ENCODE assay signal across 21 cellular contexts in the genomic region with DNA sequence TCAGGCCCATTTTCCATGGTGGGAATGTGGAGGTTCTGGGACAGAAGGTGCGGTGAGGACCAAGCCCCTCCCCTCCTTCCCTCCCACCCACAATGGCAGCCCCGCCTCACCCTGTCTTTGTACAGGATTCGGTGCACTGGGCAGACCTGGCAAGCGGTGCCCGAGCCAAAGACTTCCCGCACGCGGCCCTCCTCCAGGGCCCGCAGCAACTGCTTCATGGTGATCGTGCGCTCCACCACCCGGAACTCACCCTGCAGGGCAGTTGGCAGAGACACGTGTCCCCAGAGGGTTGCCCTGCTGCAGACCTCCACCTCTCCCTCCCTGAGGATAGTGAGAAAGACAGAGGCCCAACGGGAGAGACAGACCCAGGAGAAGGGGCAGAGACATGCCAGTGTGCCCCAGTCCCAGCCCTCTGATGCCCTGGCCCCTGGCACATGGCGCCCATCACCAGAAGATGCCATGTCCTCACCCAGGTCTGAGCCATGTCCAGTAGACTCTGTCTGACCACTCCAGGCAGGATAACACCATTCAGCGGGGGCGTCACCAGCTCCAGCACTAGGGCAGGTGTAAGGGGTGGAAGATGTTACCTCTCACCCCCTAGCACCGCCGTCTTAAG. TPM values are rescaled to one million over a fixed set of nuclear protein-coding genes. Genes with fewer than 3 reads are reported as not detected.
DNase-seq lines count a peak whose midpoint lies in the region; ATAC-seq and TF ChIP-seq lines count a peak whose summit lies in the region.
"Had no signal": no experiment of that assay in that cellular context is flagged by ENCODE, and none has a peak within 500 bp of the region (broad histone marks: within the 10 kb centered on the region; RNA-seq: fewer than 3 reads in every experiment).

No MANE protein-coding gene starts in this region.

- no peak for DNase-seq in A673 (ENCODE audit: low spot score)
- DNase-seq in D341Med (ENCODE audit: low spot score) = no peak
- DNase-seq in cerebellar nuclear complex (lab: John Stamatoyannopoulos, UW) = no peak
- no peak for DNase-seq in neural progenitor cell (ENCODE audit: low spot score)
- DNase-seq: activated CD4-positive, alpha-beta memory T cell treated with anti-CD3 and anti-CD28 coated beads, Interleukin-2, amount 10 ng/mL, durations not matched to agents 7 days and 5 days; activated naive CD8-positive, alpha-beta T cell treated with anti-CD3 and anti-CD28 coated beads, Interleukin-2, amount 10 ng/mL, durations not matched to agents 7 days and 5 days; activated T-cell treated with anti-CD3 and anti-CD28 coated beads, Interleukin-2, amount 50 U/mL, for 72 hours; effector CD8-positive, alpha-beta T cell; NCI-H187; NK-92 treated with Interleukin-12 subunit alpha and Interleukin-12 subunit beta, amount 100 ng/mL, for 24 hours; stimulated activated CD4-positive, alpha-beta T cell treated with anti-CD3 and anti-CD28 coated beads, Interleukin-4, amount 100 ng/mL, for 1 hour; T-cell had no signal

- no peak for ATAC-seq in HG03432 (IDR thresholded peaks at IDR 0.05; ENCODE audit: unreplicated experiment)
- ATAC-seq: activated T-cell treated with anti-CD3 and anti-CD28 coated beads, Interleukin-2, amount 50 U/mL, for 72 hours; T-cell had no signal

- no TSS peak for BruUV-seq in A673 (replicated peaks; lab: Mats Ljungman, UMichigan)

- intact Hi-C loops in A673 (cut with micrococcal nuclease; ENCODE audit: unreplicated experiment) = loop anchor here (10.0 kb wide), 1 partner anchor 428 kb away; no protein-coding TSS in a partner anchor

- POLR2A ChIA-PET in A673 (lab: Charles Lee; ENCODE audit: low non-redundant PET) = no interaction called here

- TF ChIP-seq CTCF in A673 (conservative IDR thresholded peaks at IDR 0.05; ENCODE audit: low read depth, low read length) = no peak
- no peak for TF ChIP-seq CTCF in VCaP (conservative IDR thresholded peaks at IDR 0.05)
- TF ChIP-seq CTCF in neural progenitor cell (IDR thresholded peaks at IDR 0.05) = no peak

- peaks cover 2% of the 10 kb centered on the region for H3K27me3 Mint-ChIP-seq in neural progenitor cell (ENCODE audit: insufficient read depth, low read depth)
- H3K27me3 Mint-ChIP-seq: activated CD4-positive, alpha-beta memory T cell treated with anti-CD3 and anti-CD28 coated beads, Interleukin-2, amount 10 ng/mL, durations not matched to agents 7 days and 5 days; activated naive CD8-positive, alpha-beta T cell treated with anti-CD3 and anti-CD28 coated beads, Interleukin-2, amount 10 ng/mL, durations not matched to agents 7 days and 5 days; IgD-negative memory B cell; T-cell had no signal

- H3F3A ChIP-seq in neural progenitor cell (ENCODE audit: low read depth) = peaks cover 6% of the 10 kb centered on the region

- CTCF ChIA-PET in A673 (lab: Charles Lee) = interaction anchor here (1.3 to 3.0 kb wide), 3 partner anchors 46 to 197 kb away, joined by 4 to 32 read pairs (median 19); a partner anchor contains a TSS

- H4K20me1 ChIP-seq in neural progenitor cell (ENCODE audit: low read depth) = no peaks in the 10 kb centered on the region

- peaks cover 10% of the 10 kb centered on the region for H3K4me1 ChIP-seq in A673 (ENCODE audit: insufficient read depth, low read length, poor library complexity, severe bottlenecking)
- peaks cover 19% of the 10 kb centered on the region for H3K4me1 ChIP-seq in stomach smooth muscle (ENCODE audit: control insufficient read depth, insufficient read depth, low read length)
- H3K4me1 ChIP-seq in neural progenitor cell = peaks cover 8% of the 10 kb centered on the region

- H3K27ac Mint-ChIP-seq in neural progenitor cell = no peak overlapping the region
- H3K27ac Mint-ChIP-seq: activated CD4-positive, alpha-beta memory T cell treated with anti-CD3 and anti-CD28 coated beads, Interleukin-2, amount 10 ng/mL, durations not matched to agents 7 days and 5 days had no signal

- H3K4me3 Mint-ChIP-seq in neural progenitor cell = no peak overlapping the region
- H3K4me3 Mint-ChIP-seq: activated CD4-positive, alpha-beta memory T cell treated with anti-CD3 and anti-CD28 coated beads, Interleukin-2, amount 10 ng/mL, durations not matched to agents 7 days and 5 days; activated naive CD8-positive, alpha-beta T cell treated with anti-CD3 and anti-CD28 coated beads, Interleukin-2, amount 10 ng/mL, durations not matched to agents 7 days and 5 days had no signal

- H3K36me3 Mint-ChIP-seq in neural progenitor cell = peaks cover 3% of the 10 kb centered on the region
- H3K36me3 Mint-ChIP-seq: IgD-negative memory B cell, T-cell had no signal

- no peaks in the 10 kb centered on the region for H3K9me3 Mint-ChIP-seq in neural progenitor cell
- H3K9me3 Mint-ChIP-seq: activated CD4-positive, alpha-beta memory T cell treated with anti-CD3 and anti-CD28 coated beads, Interleukin-2, amount 10 ng/mL, durations not matched to agents 7 days and 5 days; activated naive CD8-positive, alpha-beta T cell treated with anti-CD3 and anti-CD28 coated beads, Interleukin-2, amount 10 ng/mL, durations not matched to agents 7 days and 5 days; activated T-cell treated with anti-CD3 and anti-CD28 coated beads, Interleukin-2, amount 50 U/mL, for 72 hours; IgD-negative memory B cell; T-cell had no signal

- H3K9ac ChIP-seq in stomach smooth muscle (ENCODE audit: low read length in 2 of 2) (no peak overlapping the region), neural progenitor cell (no peak overlapping the region)

- H3K79me2 ChIP-seq in neural progenitor cell (ENCODE audit: low read depth) = no peaks in the 10 kb centered on the region

- no peaks in the 10 kb centered on the region for H3K9me3 ChIP-seq in A673 (ENCODE audit: low read depth, low read length, poor library complexity, severe bottlenecking)
- no peaks in the 10 kb centered on the region for H3K9me3 ChIP-seq in stomach smooth muscle (ENCODE audit: control insufficient read depth in 2 of 2, low read length in 2 of 2)
- no peaks in the 10 kb centered on the region for H3K9me3 ChIP-seq in neural progenitor cell (ENCODE audit: low read depth)
- H3K9me3 ChIP-seq: neutrophil had no signal

- no peak overlapping the region for H2AFZ ChIP-seq in neural progenitor cell (replicated peaks)

- H3K36me3 ChIP-seq in A673 (ENCODE audit: insufficient read depth, low read length, poor library complexity, severe bottlenecking) (no peaks in the 10 kb centered on the region), stomach smooth muscle (ENCODE audit: control insufficient read depth in 2 of 2, insufficient read depth in 2 of 2, low read length in 2 of 2) (peaks cover 0 to 2% of the 10 kb centered on the region in 2 donors), neural progenitor cell (no peaks in the 10 kb centered on the region)
- H3K36me3 ChIP-seq: neutrophil had no signal

- H3K4me3 ChIP-seq in A673 (ENCODE audit: low read depth, low read length, poor library complexity, severe bottlenecking) = no peak overlapping the region
- H3K4me3 ChIP-seq in stomach smooth muscle (ENCODE audit: low read length in 2 of 2) = no peak overlapping the region
- H3K4me3 ChIP-seq in neural progenitor cell = no peak overlapping the region

- H3K27me3 ChIP-seq in A673 (replicated peaks; ENCODE audit: insufficient read depth, low read depth, low read length, poor library complexity) = no peaks in the 10 kb centered on the region
- H3K27me3 ChIP-seq in layer of hippocampus (ENCODE audit: control insufficient read depth, insufficient read depth, low read length) = no peaks in the 10 kb centered on the region
- H3K27me3 ChIP-seq in stomach smooth muscle (ENCODE audit: control insufficient read depth in 1 of 2, insufficient read depth in 2 of 2, low read length in 2 of 2) = no peaks in the 10 kb centered on the region
- H3K27me3 ChIP-seq in neural progenitor cell = no peaks in the 10 kb centered on the region
- H3K27me3 ChIP-seq: neutrophil had no signal

- no peak overlapping the region for H3K4me2 ChIP-seq in neural progenitor cell

- H3K27ac ChIP-seq in A673 (ENCODE audit: low read depth, low read length, poor library complexity, severe bottlenecking) (peak overlapping the region; percentile 64), VCaP (peak overlapping the region; percentile 69; the same call in 1 of the 2 replicates), layer of hippocampus (ENCODE audit: low read depth, low read length) (peak overlapping the region; percentile 85), stomach smooth muscle (ENCODE audit: low read length) (peak overlapping the region; percentile 85), neural progenitor cell (no peak overlapping the region)
- H3K27ac ChIP-seq: neutrophil had no signal

- H3K4me1 Mint-ChIP-seq in neural progenitor cell = peaks cover 31% of the 10 kb centered on the region

RNA-seq across cellular contexts. Expression of a gene that starts 14.3 kb away (rescaled TPM):
- total RNA-seq in A673 (2021) (54.0 and 62.7 TPM in 2 replicates), neural progenitor cell (ENCODE audit: low replicate concordance) (33.5 and 63.2 TPM in 2 replicates)

RNA-seq across cellular contexts. Expression of a gene that starts 39.7 kb away (rescaled TPM):
- 2.0 and 3.0 TPM in 2 replicates for total RNA-seq in A673 (2021)
- total RNA-seq in neural progenitor cell (ENCODE audit: low replicate concordance) = 11.2 and 27.6 TPM in 2 replicates

RNA-seq across cellular contexts. Expression of a gene that starts 41.3 kb away (rescaled TPM):
- total RNA-seq in A673 (2021) (not detected in 2 replicates), neural progenitor cell (ENCODE audit: low replicate concordance) (not detected in 2 replicates)
- total RNA-seq: activated CD4-positive, alpha-beta memory T cell treated with anti-CD3 and anti-CD28 coated beads, Interleukin-2, amount 10 ng/mL, durations not matched to agents 7 days and 5 days; activated naive CD8-positive, alpha-beta T cell treated with anti-CD3 and anti-CD28 coated beads, Interleukin-2, amount 10 ng/mL, durations not matched to agents 7 days and 5 days; activated T-cell treated with anti-CD3 and anti-CD28 coated beads, Interleukin-2, amount 50 U/mL, for 72 hours; bronchial epithelial cell; G401; mononuclear cell; T-cell had no signal

RNA-seq across cellular contexts. Expression of a gene that starts 44.1 kb away (rescaled TPM):
- total RNA-seq in A673 (2021) (0.06 and 0.15 TPM in 2 replicates), neural progenitor cell (ENCODE audit: low replicate concordance) (2.9 and 5.1 TPM in 2 replicates)
- total RNA-seq: G401, mononuclear cell had no signal

RNA-seq across cellular contexts. Expression of a gene that starts 49.9 kb away (rescaled TPM):
- total RNA-seq in A673 (2021) (not detected in 2 replicates), neural progenitor cell (ENCODE audit: low replicate concordance) (0.19 and 0.40 TPM in 2 replicates)
- total RNA-seq: activated CD4-positive, alpha-beta memory T cell treated with anti-CD3 and anti-CD28 coated beads, Interleukin-2, amount 10 ng/mL, durations not matched to agents 7 days and 5 days; activated naive CD8-positive, alpha-beta T cell treated with anti-CD3 and anti-CD28 coated beads, Interleukin-2, amount 10 ng/mL, durations not matched to agents 7 days and 5 days; G401; mononuclear cell; T-cell had no signal
